9 cellular contexts compared by ENCODE assay signal in the genomic region with DNA sequence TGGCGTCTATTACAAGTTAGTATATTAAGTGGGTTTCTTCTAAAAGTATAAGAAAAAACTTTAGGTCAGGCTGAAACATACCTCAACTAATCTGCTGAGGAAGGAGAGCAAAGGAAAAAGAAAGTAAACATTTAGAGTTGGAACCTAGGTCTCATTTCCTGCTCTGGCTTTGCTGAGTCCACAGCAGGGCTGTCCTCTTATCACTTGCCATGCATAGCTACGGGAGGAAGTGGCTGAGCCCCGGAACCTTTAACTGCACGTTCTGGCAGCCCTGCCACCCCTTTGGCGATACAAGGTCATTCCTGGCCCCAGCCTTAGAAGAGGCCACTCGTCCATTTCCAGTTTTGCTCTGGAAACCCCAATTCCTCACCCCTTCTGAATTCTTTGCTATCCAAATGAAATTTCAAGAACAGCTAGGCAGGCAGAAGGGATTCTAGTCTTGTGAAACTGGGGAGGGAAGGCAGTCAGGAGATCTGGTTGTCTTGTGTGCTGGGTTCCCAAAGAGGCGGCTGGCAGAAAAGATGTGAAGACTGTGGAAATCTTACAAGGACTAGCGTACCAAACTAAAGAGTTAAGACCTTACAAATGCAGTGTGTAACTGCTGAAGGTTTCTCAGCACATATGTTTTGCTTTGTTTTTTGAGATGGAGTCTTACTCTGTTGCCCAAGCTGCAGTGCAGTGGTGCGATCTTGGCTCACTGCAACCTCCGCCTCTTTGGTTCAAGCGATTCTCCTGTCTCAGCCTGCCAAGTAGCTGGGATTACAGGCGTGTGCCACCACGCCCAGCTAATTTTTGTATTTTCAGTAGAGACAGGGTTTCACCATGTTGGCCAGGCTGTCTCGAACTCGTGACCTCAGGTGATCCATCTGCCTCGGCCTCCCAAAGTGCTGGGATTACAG. TPM values are rescaled to one million over a fixed set of nuclear protein-coding genes. Genes with fewer than 3 reads are reported as not detected.
DNase-seq lines count a peak whose midpoint lies in the region; ATAC-seq, FAIRE-seq and TF ChIP-seq lines count a peak whose summit lies in the region.
"Had no signal": no experiment of that assay in that cellular context is flagged by ENCODE, and none has a peak within 500 bp of the region (broad histone marks: within the 10 kb centered on the region; RNA-seq: fewer than 3 reads in every experiment).

No MANE protein-coding gene starts in this region.

- no peaks in the 10 kb centered on the region for H3K9me3 Mint-ChIP-seq in activated naive CD8-positive, alpha-beta T cell (ENCODE audit: low read depth)

- peak overlapping the region; percentile 79 for H3K27ac Mint-ChIP-seq in activated naive CD8-positive, alpha-beta T cell

- H3K79me2 ChIP-seq in HepG2 (ENCODE audit: insufficient read depth, low read length) = no peaks in the 10 kb centered on the region

- peak overlapping the region; percentile 21 for H3K9ac ChIP-seq in HepG2 (ENCODE audit: insufficient read depth, low read depth, low read length)

- no peak; a peak in 1 of 4 replicates for TF ChIP-seq EP300 in HepG2 (IDR thresholded peaks at IDR 0.05; ENCODE audit: low read depth in 2 of 2, low read length in 2 of 2)
- peak; percentile 38; the same call in 1 of the 2 replicates for TF ChIP-seq EP300 in HepG2 (CRISPR knock-in tag; IDR thresholded peaks at IDR 0.05; ENCODE audit: borderline replicate concordance)

- H3K27ac ChIP-seq in HepG2 (ENCODE audit: extremely low read length, insufficient read depth, low read length) (peak overlapping the region; percentile 68), upper lobe of right lung (peak overlapping the region; percentile 80)

- H3K9me3 ChIP-seq in HepG2 (ENCODE audit: low read length) (no peaks in the 10 kb centered on the region), upper lobe of right lung (no peaks in the 10 kb centered on the region)

- H3K36me3 ChIP-seq in HepG2 (replicated peaks in 1 of 2; ENCODE audit: control insufficient read depth in 1 of 2, insufficient read depth in 2 of 2, low read length in 2 of 2) = peaks cover 16 to 31% of the 10 kb centered on the region in 2 experiments
- peaks cover 35% of the 10 kb centered on the region for H3K36me3 ChIP-seq in upper lobe of right lung

- peak overlapping the region; percentile 66 for H3K4me3 Mint-ChIP-seq in activated naive CD8-positive, alpha-beta T cell

- no peak for TF ChIP-seq RAD21 in HepG2 (CRISPR knock-in tag; IDR thresholded peaks at IDR 0.05)

- intact Hi-C loops in HepG2 (cut with micrococcal nuclease; ENCODE audit: unreplicated experiment) (loop anchor here (2.0 kb wide), 1 partner anchor 19 kb away; the partner anchor contains the start of gene WIPI1), upper lobe of right lung (cut with DNase I) (loop anchor here (10.0 kb wide), 1 partner anchor 173 kb away; no protein-coding TSS in a partner anchor)

- H3K4me1 ChIP-seq in HepG2 (ENCODE audit: insufficient read depth, low read length) (peaks cover 41% of the 10 kb centered on the region), upper lobe of right lung (peaks cover 38% of the 10 kb centered on the region)

- BruUV-seq in HepG2 (replicated peaks; lab: Mats Ljungman, UMichigan) = no TSS peak

- ATAC-seq in GM18502 (IDR thresholded peaks at IDR 0.05; ENCODE audit: poor library complexity, unreplicated experiment) (peak; percentile 75), HepG2 (peak; percentile 89), upper lobe of right lung (peak; percentile 76)
- ATAC-seq: Panc1 had no signal

- DNase-seq in H4 (ENCODE audit: low spot score) (peak; percentile 65), NCI-H510A (lab: John Stamatoyannopoulos, UW) (peak; percentile 28), HepG2 (ENCODE audit: low spot score) (peak; percentile 80), upper lobe of right lung (no peak), kidney glomerular epithelial cell (lab: John Stamatoyannopoulos, UW) (no peak), NCI-H446 (lab: John Stamatoyannopoulos, UW) (no peak)

- in situ Hi-C loops in HepG2 (cut with HindIII; ENCODE audit: extremely low pct_ligation_motif_present, low pct_unique_long_range_greater_than_20kb) = no loop called here

- no peaks in the 10 kb centered on the region for H4K20me1 ChIP-seq in HepG2 (ENCODE audit: insufficient read depth, low read length)

- no peak overlapping the region for H2AFZ ChIP-seq in HepG2 (ENCODE audit: low read length)

- peak overlapping the region; percentile 65 for H3K4me2 ChIP-seq in HepG2 (ENCODE audit: low read depth, low read length)

- FAIRE-seq in HepG2 (lab: Jason Lieb, UNC) = peak; percentile 90

- H3K27me3 ChIP-seq in HepG2 (ENCODE audit: control insufficient read depth in 1 of 2, insufficient read depth in 2 of 2, low read length in 2 of 2) (no peaks in the 10 kb centered on the region), upper lobe of right lung (no peaks in the 10 kb centered on the region)

- H3K4me1 Mint-ChIP-seq in activated naive CD8-positive, alpha-beta T cell (ENCODE audit: low read depth) = peaks cover 39% of the 10 kb centered on the region

- H3K27me3 Mint-ChIP-seq in activated naive CD8-positive, alpha-beta T cell = no peaks in the 10 kb centered on the region

- no peaks in the 10 kb centered on the region for H3K36me3 Mint-ChIP-seq in activated naive CD8-positive, alpha-beta T cell

- POLR2A ChIA-PET in HepG2 (lab: Yijun Ruan, JAX) = interaction anchor here (0.5 to 3.5 kb wide), 6 partner anchors 8 to 191 kb away, joined by 3 to 21 read pairs (median 4); partner anchors contain the start of genes AMZ2 and WIPI1

- H3K4me3 ChIP-seq in HepG2 (replicated peaks in 1 of 3; ENCODE audit: insufficient read depth in 1 of 3, low read depth in 2 of 3, low read length in 3 of 3) (peak overlapping the region; percentile 11 to 55 (median 22); a peak in 3 of 6 replicates), upper lobe of right lung (no peak overlapping the region)

- TF ChIP-seq CTCF in HepG2 (CRISPR knock-in tag; IDR thresholded peaks at IDR 0.05) (no peak), upper lobe of right lung (IDR thresholded peaks at IDR 0.05) (no peak)

- whole genome bisulfite sequencing in HepG2 (ENCODE audit: low lambda C conversion rate) = 65% methylated on average over 15 of the region's 16 CpGs

- TF ChIP-seq POLR2A in HepG2 (IDR thresholded peaks at IDR 0.05; ENCODE audit: insufficient read depth in 1 of 2, low read depth in 2 of 2, low read length in 2 of 2) = no peak

- CTCF ChIA-PET in HepG2 (lab: Yijun Ruan, JAX; ENCODE audit: low intra/inter-chr PET ratio, low total read pairs) = interaction anchor here (3.5 kb wide), 1 partner anchor 175 kb away, joined by 49 read pairs; no protein-coding TSS in a partner anchor

TF ChIP-seq in HepG2, 621 proteins besides CTCF, POLR2A, EP300 and RAD21 (continues in another document):
- peak; percentile 49; the same call in 1 of the 2 replicates for TF ChIP-seq ZFP91 (CRISPR knock-in tag; IDR thresholded peaks at IDR 0.05; ENCODE audit: borderline replicate concordance)
- peak; percentile 82 for TF ChIP-seq IRF2 (CRISPR knock-in tag; IDR thresholded peaks at IDR 0.05)
- TF ChIP-seq ZNF670 (CRISPR knock-in tag; IDR thresholded peaks at IDR 0.05; ENCODE audit: borderline replicate concordance) = no peak
- peak; percentile 71; the same call in 1 of the 2 replicates for TF ChIP-seq ZNF264 (CRISPR knock-in tag; IDR thresholded peaks at IDR 0.05)
- peak; percentile 37; the same call in 1 of the 2 replicates for TF ChIP-seq RCOR2 (CRISPR knock-in tag; IDR thresholded peaks at IDR 0.05)
- no peak for TF ChIP-seq TMF1 (CRISPR knock-in tag; IDR thresholded peaks at IDR 0.05; ENCODE audit: low read depth)
- TF ChIP-seq HDAC1 (CRISPR knock-in tag; IDR thresholded peaks at IDR 0.05) = no peak; the same call in 1 of the 2 replicates
- TF ChIP-seq SOX5 (CRISPR knock-in tag; IDR thresholded peaks at IDR 0.05; ENCODE audit: borderline replicate concordance) = peak; percentile 34; the same call in 1 of the 2 replicates

RNA-seq across cellular contexts. Expression of gene WIPI1, which starts 19.1 kb away (rescaled TPM):
- 66.0 and 70.8 TPM in 2 replicates for total RNA-seq in H4 (2014; rRNA removed; shearing (Covaris generic))
- 27.1 and 29.4 TPM in 2 replicates for total RNA-seq in HepG2 (2016; rRNA removed; fragmentation: Illumina TruSeq; extraction: Trizol)
- 42.3 and 43.2 TPM in 2 replicates for total RNA-seq in HepG2 (2016; cell fraction: cytosol; rRNA removed; fragmentation: Illumina TruSeq; extraction: Trizol; ENCODE audit: low read depth)
- total RNA-seq in HepG2 (2016; cell fraction: insoluble cytoplasmic fraction; rRNA removed; fragmentation: Illumina TruSeq; extraction: Trizol) = 26.8 and 26.9 TPM in 2 replicates
- 52.2 and 60.9 TPM in 2 replicates for total RNA-seq in HepG2 (2016; cell fraction: membrane; rRNA removed; fragmentation: Illumina TruSeq; extraction: Trizol)
- 20.0 and 20.6 TPM in 2 replicates for total RNA-seq in HepG2 (2016; cell fraction: nucleus; rRNA removed; fragmentation: Illumina TruSeq; extraction: Trizol)
- 135 and 141 TPM in 2 replicates for polyA plus RNA-seq in HepG2 (2011; rRNA removed)
- polyA plus RNA-seq in HepG2 (2011; cell fraction: cytosol; rRNA removed) = 141 and 148 TPM in 2 replicates
- polyA plus RNA-seq in HepG2 (2011; cell fraction: nucleus; rRNA removed) = 91.7 and 99.3 TPM in 2 replicates
- polyA plus RNA-seq in HepG2 (2012) = 48.1 and 57.2 TPM in 2 replicates
- polyA plus RNA-seq in HepG2 (2016; cell fraction: cytosol; fragmentation: Illumina TruSeq; extraction: Trizol; ENCODE audit: low read depth) = 45.3 and 47.3 TPM in 2 replicates
- polyA plus RNA-seq in HepG2 (2016; cell fraction: insoluble cytoplasmic fraction; fragmentation: Illumina TruSeq; extraction: Trizol; ENCODE audit: low read depth) = 33.2 and 35.9 TPM in 2 replicates
- 57.1 and 57.2 TPM in 2 replicates for polyA plus RNA-seq in HepG2 (2016; cell fraction: membrane; fragmentation: Illumina TruSeq; extraction: Trizol; ENCODE audit: low read depth)
- polyA plus RNA-seq in HepG2 (2016; cell fraction: nucleus; fragmentation: Illumina TruSeq; extraction: Trizol; ENCODE audit: insufficient read depth, low read depth) = 21.9 and 35.2 TPM in 2 replicates
- polyA minus RNA-seq in HepG2 (2011; rRNA and poly(A)+ RNA removed; ENCODE audit: low replicate concordance) = 18.4 and 144 TPM in 2 replicates
- polyA minus RNA-seq in HepG2 (2011; cell fraction: cytosol; rRNA and poly(A)+ RNA removed) = 64.7 and 68.0 TPM in 2 replicates
- 130 and 135 TPM in 2 replicates for polyA minus RNA-seq in HepG2 (2011; cell fraction: nucleus; rRNA and poly(A)+ RNA removed)
- 38.1 TPM for total RNA-seq in upper lobe of right lung

Comparison
In these comparisons a context has a peak if more than half of its experiments do, and no peak if none do; other contexts are left out.
1. DNase-seq: peak in H4 (single experiment), NCI-H510A (single experiment) and HepG2 (single experiment); none in upper lobe of right lung (single experiment), kidney glomerular epithelial cell (single experiment) and NCI-H446 (0 of 2).
2. Peak in every context shown above with its lines, with median percentiles within 50 percentile points of each other: ATAC-seq.